ENCODE assay signal across 15 cellular contexts in genomic region chr16:46844771-46845170, GRCh38.
"Had no signal": no experiment of that assay in that cellular context is flagged by ENCODE, and none has a peak within 500 bp of the region (broad histone marks: within the 10 kb centered on the region; RNA-seq: fewer than 3 reads in every experiment).

No MANE protein-coding gene starts in this region.

- DNase-seq: activated CD4-positive, alpha-beta T cell treated with anti-CD3 and anti-CD28 coated beads, Interleukin-2, amount 50 U/mL, for 4 hours; activated gamma-delta T cell; effector memory CD8-positive, alpha-beta T cell; kidney; stimulated activated CD4-positive, alpha-beta T cell treated with anti-CD3 and anti-CD28 coated beads, Interleukin-2, amount 100 ng/mL, for 48 hours; stimulated activated naive CD8-positive, alpha-beta T cell treated with anti-CD3 and anti-CD28 coated beads, Interleukin-15, amount 100 ng/mL, for 72 hours; transverse colon had no signal

- ATAC-seq: effector memory CD8-positive, alpha-beta T cell; left lobe of liver; stimulated activated naive CD8-positive, alpha-beta T cell treated with anti-CD3 and anti-CD28 coated beads, Interleukin-15, amount 100 ng/mL, for 72 hours had no signal

- H3K27me3 Mint-ChIP-seq: progenitor cell of endocrine pancreas had no signal

- H3K4me1 ChIP-seq: suprapubic skin had no signal

- H3K9me3 ChIP-seq: suprapubic skin, transverse colon had no signal

- H3K4me3 ChIP-seq: cardiac muscle cell, suprapubic skin, transverse colon had no signal

- H3K36me3 Mint-ChIP-seq: activated naive CD4-positive, alpha-beta T cell treated with anti-CD3 and anti-CD28 coated beads, Interleukin-2, amount 50 U/mL, for 24 hours had no signal

- H3K27me3 ChIP-seq: cardiac muscle cell had no signal

- H3K27ac Mint-ChIP-seq: activated naive CD4-positive, alpha-beta T cell treated with anti-CD3 and anti-CD28 coated beads, Interleukin-2, amount 50 U/mL, for 24 hours; effector memory CD8-positive, alpha-beta T cell; mesothelial cell of epicardium; progenitor cell of endocrine pancreas; stimulated activated naive CD8-positive, alpha-beta T cell treated with anti-CD3 and anti-CD28 coated beads, Interleukin-15, amount 100 ng/mL, for 72 hours; T-helper 2 cell treated with Interferon-gamma antibody and Interleukin-4, amounts not matched to agents 5 μg/mL and 100 μg/mL, for 36 hours had no signal

- H3K4me1 Mint-ChIP-seq: activated naive CD4-positive, alpha-beta T cell treated with anti-CD3 and anti-CD28 coated beads, Interleukin-2, amount 50 U/mL, for 24 hours; mesothelial cell of epicardium; neural crest cell; stimulated activated naive CD8-positive, alpha-beta T cell treated with anti-CD3 and anti-CD28 coated beads, Interleukin-15, amount 100 ng/mL, for 72 hours had no signal

- H3K9me3 Mint-ChIP-seq: activated naive CD4-positive, alpha-beta T cell treated with anti-CD3 and anti-CD28 coated beads, Interleukin-2, amount 50 U/mL, for 24 hours; effector memory CD8-positive, alpha-beta T cell had no signal

- H3K4me3 Mint-ChIP-seq: activated naive CD4-positive, alpha-beta T cell treated with anti-CD3 and anti-CD28 coated beads, Interleukin-2, amount 50 U/mL, for 24 hours; effector memory CD8-positive, alpha-beta T cell; mesothelial cell of epicardium; neural crest cell; T-helper 2 cell treated with Interferon-gamma antibody and Interleukin-4, amounts not matched to agents 5 μg/mL and 100 μg/mL, for 36 hours had no signal

- H3K36me3 ChIP-seq: cardiac muscle cell, suprapubic skin, transverse colon had no signal

- H3K27ac ChIP-seq: cardiac muscle cell, suprapubic skin, transverse colon had no signal
